Comparison of ENCODE assay signal across 14 cellular contexts in the genomic region with DNA sequence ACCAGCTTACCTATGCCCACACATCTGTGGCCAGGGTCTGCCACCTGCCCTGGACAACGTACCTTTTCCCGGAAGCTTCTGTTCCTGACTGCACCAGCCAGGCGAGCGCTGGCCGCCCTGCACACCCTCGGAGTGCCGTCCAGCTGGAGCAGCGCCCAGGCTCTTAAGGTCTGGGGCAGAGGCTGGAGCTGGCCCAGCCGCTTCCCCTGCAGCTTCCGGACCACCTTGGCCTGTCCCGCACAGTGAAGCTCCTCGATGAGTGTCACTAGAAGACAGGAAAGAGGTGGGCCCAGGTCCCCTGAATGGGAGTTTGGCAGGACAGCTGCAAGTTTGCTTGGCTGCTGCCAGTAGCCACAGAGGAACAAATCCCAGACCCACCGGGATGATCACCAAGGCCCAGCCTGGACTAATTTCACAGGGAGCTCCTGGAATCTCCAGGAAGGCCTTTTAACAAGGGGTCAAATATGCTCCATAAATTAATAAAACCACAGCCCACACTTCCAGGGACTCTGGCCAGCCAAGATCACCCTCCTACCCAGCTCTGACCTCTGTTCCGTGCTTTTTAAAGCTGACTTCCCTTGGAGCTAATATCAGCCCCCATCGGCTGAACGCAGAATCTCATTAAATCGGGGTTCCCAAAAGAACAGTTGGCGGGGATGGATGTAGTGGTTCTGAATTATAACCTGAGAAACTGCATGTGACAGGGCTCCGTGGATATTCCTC.
DNase-seq lines count a peak whose midpoint lies in the region; ATAC-seq and TF ChIP-seq lines count a peak whose summit lies in the region.
"Had no signal": no experiment of that assay in that cellular context is flagged by ENCODE, and none has a peak within 500 bp of the region (broad histone marks: within the 10 kb centered on the region; RNA-seq: fewer than 3 reads in every experiment).

No MANE protein-coding gene starts in this region.

- TF ChIP-seq POLR2A in prostate gland (IDR thresholded peaks at IDR 0.05) = no peak

- peaks cover 7% of the 10 kb centered on the region for H3K4me1 ChIP-seq in prostate gland (replicated peaks)

- H3K4me3 ChIP-seq in prostate gland = no peak overlapping the region
- H3K4me3 ChIP-seq: dorsolateral prefrontal cortex, SJSA1 had no signal

- H3K27ac ChIP-seq in RWPE1 (peak overlapping the region; percentile 65), prostate gland (peak overlapping the region in 1 of 2 donors; percentile 6)
- H3K27ac ChIP-seq: dorsolateral prefrontal cortex, SJSA1 had no signal

- DNase-seq in EH (ENCODE audit: low read depth) (peak; percentile 9), RWPE1 (ENCODE audit: low spot score) (no peak), left cardiac atrium (peak; percentile 77), prostate gland (ENCODE audit: low spot score) (peak; percentile 44), germinal center (ENCODE audit: low spot score) (no peak), hepatic stellate cell (ENCODE audit: low spot score) (no peak), UCSD-AML1 (lab: John Stamatoyannopoulos, UW; ENCODE audit: unreplicated experiment) (no peak)
- DNase-seq: activated CD8-positive, alpha-beta T cell treated with anti-CD3 and anti-CD28 coated beads, Interleukin-2, amount 10 ng/mL, durations not matched to agents 7 days and 5 days; activated effector memory CD4-positive, alpha-beta T cell treated with Interleukin-2 at 50 U/mL for 16 hours; DMS53; dorsolateral prefrontal cortex; NCI-H2107 had no signal

- intact Hi-C loops in left cardiac atrium (cut with DNase I) = no loop called here
- intact Hi-C loops in prostate gland (cut with DNase I) = no loop called here

- H3K9me3 ChIP-seq in prostate gland = no peaks in the 10 kb centered on the region
- H3K9me3 ChIP-seq: SJSA1 had no signal

- TF ChIP-seq CTCF in RWPE1 (conservative IDR thresholded peaks at IDR 0.05; ENCODE audit: low read depth) = no peak
- no peak for TF ChIP-seq CTCF in prostate gland (IDR thresholded peaks at IDR 0.05)

- CTCF ChIA-PET in RWPE1 (lab: Yijun Ruan, JAX) = interaction anchor here (0.6 to 1.2 kb wide), 6 partner anchors 11 to 267 kb away, joined by 3 to 7 read pairs (median 4); no protein-coding TSS in a partner anchor

- POLR2A ChIA-PET in RWPE1 (lab: Yijun Ruan, JAX; ENCODE audit: low non-redundant PET) = no interaction called here

- WGBS in prostate gland = 22% methylated on average over 19 of the region's 19 CpGs

- no peaks in the 10 kb centered on the region for H3K36me3 ChIP-seq in prostate gland

- ATAC-seq in left cardiac atrium (peak; percentile 79 to 81), GM21381 (IDR thresholded peaks at IDR 0.05; ENCODE audit: unreplicated experiment) (no peak)
- ATAC-seq: activated CD8-positive, alpha-beta T cell treated with anti-CD3 and anti-CD28 coated beads, Interleukin-2, amount 10 ng/mL, durations not matched to agents 7 days and 5 days had no signal

- no peaks in the 10 kb centered on the region for H3K27me3 ChIP-seq in prostate gland (replicated peaks; ENCODE audit: insufficient read depth)

Comparison
In these comparisons a context has a peak if more than half of its experiments do, and no peak if none do; other contexts are left out.
1. DNase-seq: peak in EH (single experiment), left cardiac atrium (single experiment) and prostate gland (single experiment); none in RWPE1 (single experiment), germinal center (single experiment), hepatic stellate cell (single experiment) and UCSD-AML1 (single experiment).